In the genomic region with DNA sequence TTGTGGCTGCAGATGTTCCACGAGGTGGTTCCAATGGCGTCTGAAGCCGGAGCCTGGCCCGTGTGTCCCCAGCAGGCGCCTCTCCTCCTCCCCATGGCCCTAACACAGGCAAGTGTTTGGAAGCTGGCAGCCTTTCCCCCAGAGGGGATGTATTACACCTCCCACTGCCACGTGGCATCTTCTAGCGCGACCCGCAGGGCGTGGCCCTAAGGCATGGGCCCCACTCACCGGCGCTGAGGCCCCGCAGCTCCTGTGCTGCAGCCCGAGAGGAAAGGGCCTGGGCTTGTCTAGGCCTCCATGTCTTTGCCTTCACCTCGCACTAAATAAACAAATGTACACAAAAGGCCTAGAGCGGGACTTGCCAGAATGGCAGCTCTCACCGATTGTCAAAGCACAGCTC, we compare ENCODE assay signal across 26 cellular contexts. TPM values are rescaled to one million over a fixed set of nuclear protein-coding genes. Genes with fewer than 3 reads are reported as not detected.
A peak's percentile ranks its signal among the peaks of the same experiment; 100 is the strongest.
DNase-seq lines count a peak whose midpoint lies in the region; ATAC-seq and TF ChIP-seq lines count a peak whose summit lies in the region.
"Had no signal": no experiment of that assay in that cellular context is flagged by ENCODE, and none has a peak within 500 bp of the region (broad histone marks: within the 10 kb centered on the region; RNA-seq: fewer than 3 reads in every experiment).

No MANE protein-coding gene starts in this region.

- CTCF ChIA-PET in activated CD4-positive, alpha-beta memory T cell treated with anti-CD3 and anti-CD28 coated beads for 36 hours (lab: Charles Lee): interaction anchor here (1.3 kb wide), 1 partner anchor 8 kb away, joined by 4 read pairs; no protein-coding TSS in a partner anchor
- CTCF ChIA-PET in activated CD4-positive, alpha-beta memory T cell treated with anti-CD3 and anti-CD28 coated beads, Interleukin-2, amount 10 ng/mL, durations not matched to agents 7 days and 5 days (lab: Charles Lee): no interaction called here

- DNase-seq in activated CD4-positive, alpha-beta memory T cell treated with anti-CD3 and anti-CD28 coated beads for 36 hours: no peak
- no peak for DNase-seq in activated CD4-positive, alpha-beta memory T cell treated with anti-CD3 and anti-CD28 coated beads, Interleukin-2, amount 10 ng/mL, durations not matched to agents 7 days and 5 days
- peak; percentile 70 for DNase-seq in COLO668 (lab: John Stamatoyannopoulos, UW; ENCODE audit: unreplicated experiment)
- no peak for DNase-seq in activated T-helper 1 cell treated with anti-CD3 and anti-CD28 coated beads, Interleukin-12 subunit alpha, Interleukin-12 subunit beta, Interleukin-2, Interleukin-4 antibody, amounts not matched to agents 30 ng/mL and 10 ng/mL and 1 ng/mL, durations not matched to agents 14 hours and 24 hours and 36 hours (ENCODE audit: low spot score)
- DNase-seq in nephron progenitor cell: no peak
- DNase-seq in psoas muscle: no peak
- no peak for DNase-seq in spleen
- DNase-seq: activated CD4-positive, alpha-beta T cell treated with anti-CD3 and anti-CD28 coated beads, Interleukin-2, amount 10 ng/mL, durations not matched to agents 24 days and 14 days; CD4-positive, alpha-beta T cell; dermis blood vessel endothelial cell; DMS 273 treated with DMSO at 0.1 percent for 48 hours; KG1; mesenchymal stem cell; MG63; NCI-H2107; NCI-H510A; occipital lobe; OCI-M1; retina; small intestine; stimulated activated CD4-positive, alpha-beta T cell treated with anti-CD3 and anti-CD28 coated beads, Interleukin-1b, Interleukin-23, amount 100 ng/mL, for 48 hours; transverse colon had no signal

- ATAC-seq in psoas muscle: no peak
- ATAC-seq in GM18909 (IDR thresholded peaks at IDR 0.05; ENCODE audit: poor library complexity, unreplicated experiment): no peak
- ATAC-seq: left lung, SK-N-SH treated with all-trans-retinoic acid at 6 μM for 48 hours had no signal

- no peak overlapping the region for H3K4me3 Mint-ChIP-seq in activated CD4-positive, alpha-beta memory T cell treated with anti-CD3 and anti-CD28 coated beads for 36 hours
- no peak overlapping the region for H3K4me3 Mint-ChIP-seq in activated CD4-positive, alpha-beta memory T cell treated with anti-CD3 and anti-CD28 coated beads, Interleukin-2, amount 10 ng/mL, durations not matched to agents 7 days and 5 days
- H3K4me3 Mint-ChIP-seq in activated T-helper 1 cell treated with anti-CD3 and anti-CD28 coated beads, Interleukin-12 subunit alpha, Interleukin-12 subunit beta, Interleukin-2, Interleukin-4 antibody, amounts not matched to agents 30 ng/mL and 10 ng/mL and 1 ng/mL, durations not matched to agents 14 hours and 24 hours and 36 hours: no peak overlapping the region
- no peak overlapping the region for H3K4me3 Mint-ChIP-seq in nephron progenitor cell
- H3K4me3 Mint-ChIP-seq: activated CD4-positive, alpha-beta T cell treated with anti-CD3 and anti-CD28 coated beads, Interleukin-2, amount 10 ng/mL, durations not matched to agents 24 days and 14 days; CD4-positive, alpha-beta T cell; T-helper 2 cell treated with Interferon-gamma antibody and Interleukin-4, amounts not matched to agents 5 μg/mL and 100 μg/mL, for 36 hours had no signal

- no peaks in the 10 kb centered on the region for H3K27me3 Mint-ChIP-seq in activated CD4-positive, alpha-beta memory T cell treated with anti-CD3 and anti-CD28 coated beads for 36 hours
- H3K27me3 Mint-ChIP-seq in activated CD4-positive, alpha-beta memory T cell treated with anti-CD3 and anti-CD28 coated beads, Interleukin-2, amount 10 ng/mL, durations not matched to agents 7 days and 5 days: no peaks in the 10 kb centered on the region
- no peaks in the 10 kb centered on the region for H3K27me3 Mint-ChIP-seq in activated T-helper 1 cell treated with anti-CD3 and anti-CD28 coated beads, Interleukin-12 subunit alpha, Interleukin-12 subunit beta, Interleukin-2, Interleukin-4 antibody, amounts not matched to agents 30 ng/mL and 10 ng/mL and 1 ng/mL, durations not matched to agents 14 hours and 24 hours and 36 hours (ENCODE audit: insufficient read depth)
- H3K27me3 Mint-ChIP-seq in nephron progenitor cell (ENCODE audit: low read depth, poor library complexity): peaks cover 2% of the 10 kb centered on the region
- H3K27me3 Mint-ChIP-seq: activated CD4-positive, alpha-beta T cell treated with anti-CD3 and anti-CD28 coated beads, Interleukin-2, amount 10 ng/mL, durations not matched to agents 24 days and 14 days; CD4-positive, alpha-beta T cell had no signal

- H3K27ac Mint-ChIP-seq in activated CD4-positive, alpha-beta memory T cell treated with anti-CD3 and anti-CD28 coated beads for 36 hours: peak overlapping the region; percentile 8
- H3K27ac Mint-ChIP-seq in activated CD4-positive, alpha-beta memory T cell treated with anti-CD3 and anti-CD28 coated beads, Interleukin-2, amount 10 ng/mL, durations not matched to agents 7 days and 5 days: no peak overlapping the region
- H3K27ac Mint-ChIP-seq in activated T-helper 1 cell treated with anti-CD3 and anti-CD28 coated beads, Interleukin-12 subunit alpha, Interleukin-12 subunit beta, Interleukin-2, Interleukin-4 antibody, amounts not matched to agents 30 ng/mL and 10 ng/mL and 1 ng/mL, durations not matched to agents 14 hours and 24 hours and 36 hours: peak overlapping the region; percentile 12
- H3K27ac Mint-ChIP-seq in nephron progenitor cell: peak overlapping the region; percentile 66
- H3K27ac Mint-ChIP-seq: CD4-positive, alpha-beta T cell; T-helper 2 cell treated with Interferon-gamma antibody and Interleukin-4, amounts not matched to agents 5 μg/mL and 100 μg/mL, for 36 hours had no signal

- TF ChIP-seq POLR2A in spleen (IDR thresholded peaks at IDR 0.05): no peak

- H3K9me3 ChIP-seq in psoas muscle (no peaks in the 10 kb centered on the region), spleen (no peaks in the 10 kb centered on the region)
- H3K9me3 ChIP-seq: left lung, MG63, transverse colon had no signal

- H3K4me3 ChIP-seq in psoas muscle (no peak overlapping the region), spleen (no peak overlapping the region)
- H3K4me3 ChIP-seq: left lung, MG63, transverse colon had no signal

- TF ChIP-seq CTCF in nephron progenitor cell (IDR thresholded peaks at IDR 0.05): no peak
- TF ChIP-seq CTCF in psoas muscle (IDR thresholded peaks at IDR 0.05): no peak
- TF ChIP-seq CTCF in spleen (IDR thresholded peaks at IDR 0.05 in 8 of 11, conservative IDR thresholded peaks at IDR 0.05 in 3 of 11): no peak

- POLR2A ChIA-PET in activated CD4-positive, alpha-beta memory T cell treated with anti-CD3 and anti-CD28 coated beads for 36 hours (lab: Charles Lee): no interaction called here
- POLR2A ChIA-PET in activated CD4-positive, alpha-beta memory T cell treated with anti-CD3 and anti-CD28 coated beads, Interleukin-2, amount 10 ng/mL, durations not matched to agents 7 days and 5 days (lab: Charles Lee): no interaction called here

- WGBS in psoas muscle, 3 donors: 89 to 92% (median 90%) methylated on average over 17 of the region's 17 CpGs
- 93 to 99% (median 96%) methylated on average over 14 to 17 of the region's 17 CpGs for WGBS in spleen, 5 donors

- intact Hi-C loops in activated CD4-positive, alpha-beta memory T cell treated with anti-CD3 and anti-CD28 coated beads for 36 hours (cut with micrococcal nuclease): no loop called here
- intact Hi-C loops in activated T-helper 1 cell treated with anti-CD3 and anti-CD28 coated beads, Interleukin-12 subunit alpha, Interleukin-12 subunit beta, Interleukin-2, Interleukin-4 antibody, amounts not matched to agents 30 ng/mL and 10 ng/mL and 1 ng/mL, durations not matched to agents 14 hours and 24 hours and 36 hours (cut with micrococcal nuclease): no loop called here
- intact Hi-C loops in psoas muscle (cut with DNase I): no loop called here
- intact Hi-C loops in spleen (cut with DNase I; ENCODE audit: low total_unique reads): no loop called here

- H3K36me3 ChIP-seq in psoas muscle (ENCODE audit: insufficient read depth in 1 of 2, low read depth in 1 of 2) (peaks cover 9 to 63% of the 10 kb centered on the region in 2 donors), spleen (peaks cover 0 to 96% (median 68%) of the 10 kb centered on the region in 6 donors)

- no peaks in the 10 kb centered on the region for H3K4me1 Mint-ChIP-seq in activated CD4-positive, alpha-beta memory T cell treated with anti-CD3 and anti-CD28 coated beads for 36 hours (ENCODE audit: low read depth)
- no peaks in the 10 kb centered on the region for H3K4me1 Mint-ChIP-seq in activated CD4-positive, alpha-beta memory T cell treated with anti-CD3 and anti-CD28 coated beads, Interleukin-2, amount 10 ng/mL, durations not matched to agents 7 days and 5 days
- H3K4me1 Mint-ChIP-seq in activated T-helper 1 cell treated with anti-CD3 and anti-CD28 coated beads, Interleukin-12 subunit alpha, Interleukin-12 subunit beta, Interleukin-2, Interleukin-4 antibody, amounts not matched to agents 30 ng/mL and 10 ng/mL and 1 ng/mL, durations not matched to agents 14 hours and 24 hours and 36 hours (ENCODE audit: low read depth): no peaks in the 10 kb centered on the region
- H3K4me1 Mint-ChIP-seq in nephron progenitor cell: peaks cover 24% of the 10 kb centered on the region

- H3K27ac ChIP-seq in psoas muscle: no peak overlapping the region
- no peak overlapping the region for H3K27ac ChIP-seq in spleen
- H3K27ac ChIP-seq: left lung had no signal

- H3K27me3 ChIP-seq in psoas muscle (ENCODE audit: insufficient read depth in 3 of 3, low read length in 2 of 3) (no peaks in the 10 kb centered on the region), spleen (replicated peaks in 1 of 7) (no peaks in the 10 kb centered on the region)
- H3K27me3 ChIP-seq: left lung, MG63, transverse colon had no signal

- no peaks in the 10 kb centered on the region for H3K9me3 Mint-ChIP-seq in activated CD4-positive, alpha-beta memory T cell treated with anti-CD3 and anti-CD28 coated beads for 36 hours
- no peaks in the 10 kb centered on the region for H3K9me3 Mint-ChIP-seq in activated CD4-positive, alpha-beta memory T cell treated with anti-CD3 and anti-CD28 coated beads, Interleukin-2, amount 10 ng/mL, durations not matched to agents 7 days and 5 days
- no peaks in the 10 kb centered on the region for H3K9me3 Mint-ChIP-seq in activated T-helper 1 cell treated with anti-CD3 and anti-CD28 coated beads, Interleukin-12 subunit alpha, Interleukin-12 subunit beta, Interleukin-2, Interleukin-4 antibody, amounts not matched to agents 30 ng/mL and 10 ng/mL and 1 ng/mL, durations not matched to agents 14 hours and 24 hours and 36 hours
- H3K9me3 Mint-ChIP-seq in nephron progenitor cell: no peaks in the 10 kb centered on the region
- H3K9me3 Mint-ChIP-seq: activated CD4-positive, alpha-beta T cell treated with anti-CD3 and anti-CD28 coated beads, Interleukin-2, amount 10 ng/mL, durations not matched to agents 24 days and 14 days; CD4-positive, alpha-beta T cell; T-helper 2 cell treated with Interferon-gamma antibody and Interleukin-4, amounts not matched to agents 5 μg/mL and 100 μg/mL, for 36 hours had no signal

- peaks cover 19% of the 10 kb centered on the region for H3K36me3 Mint-ChIP-seq in activated CD4-positive, alpha-beta memory T cell treated with anti-CD3 and anti-CD28 coated beads for 36 hours
- peaks cover 50% of the 10 kb centered on the region for H3K36me3 Mint-ChIP-seq in activated CD4-positive, alpha-beta memory T cell treated with anti-CD3 and anti-CD28 coated beads, Interleukin-2, amount 10 ng/mL, durations not matched to agents 7 days and 5 days (ENCODE audit: low read depth)
- peaks cover 16% of the 10 kb centered on the region for H3K36me3 Mint-ChIP-seq in activated T-helper 1 cell treated with anti-CD3 and anti-CD28 coated beads, Interleukin-12 subunit alpha, Interleukin-12 subunit beta, Interleukin-2, Interleukin-4 antibody, amounts not matched to agents 30 ng/mL and 10 ng/mL and 1 ng/mL, durations not matched to agents 14 hours and 24 hours and 36 hours (ENCODE audit: low read depth)
- H3K36me3 Mint-ChIP-seq in nephron progenitor cell (ENCODE audit: low read depth): peaks cover 18% of the 10 kb centered on the region

- H3K4me1 ChIP-seq in psoas muscle (no peaks in the 10 kb centered on the region), spleen (peaks cover 0 to 63% (median 20%) of the 10 kb centered on the region in 6 donors)

RNA-seq across cellular contexts. Expression of a gene that starts 37.9 kb away (rescaled TPM):
- 1 to 10 TPM; 6.8 to 7.9 TPM for total RNA-seq in activated CD4-positive, alpha-beta memory T cell treated with anti-CD3 and anti-CD28 coated beads for 36 hours
- total RNA-seq in activated CD4-positive, alpha-beta memory T cell treated with anti-CD3 and anti-CD28 coated beads, Interleukin-2, amount 10 ng/mL, durations not matched to agents 7 days and 5 days: 1 to 10 TPM; 6.7 to 6.8 TPM
- total RNA-seq in activated T-helper 1 cell treated with anti-CD3 and anti-CD28 coated beads, Interleukin-12 subunit alpha, Interleukin-12 subunit beta, Interleukin-2, Interleukin-4 antibody, amounts not matched to agents 30 ng/mL and 10 ng/mL and 1 ng/mL, durations not matched to agents 14 hours and 24 hours and 36 hours: 9.9 and 12.0 TPM in 2 replicates
- 10 to 100 TPM in 2 of 4 donors, 1 to 10 TPM in 2; 8.0 to 18.0 (median 10.1) TPM for total RNA-seq in psoas muscle
- polyA plus RNA-seq in psoas muscle: 10 to 100 TPM; 18.6 to 25.8 (median 24.4) TPM
- 10 to 100 TPM; 10.8 to 17.6 (median 12.7) TPM for total RNA-seq in spleen
- 10 to 100 TPM in 2 of 3 donors, 1 to 10 TPM in 1; 9.6 to 20.9 (median 17.3) TPM for polyA plus RNA-seq in spleen

RNA-seq across cellular contexts. Expression of a gene that starts 38.1 kb away (rescaled TPM):
- 10 to 100 TPM; 45.5 to 49.4 TPM for total RNA-seq in activated CD4-positive, alpha-beta memory T cell treated with anti-CD3 and anti-CD28 coated beads for 36 hours
- total RNA-seq in activated CD4-positive, alpha-beta memory T cell treated with anti-CD3 and anti-CD28 coated beads, Interleukin-2, amount 10 ng/mL, durations not matched to agents 7 days and 5 days: 10 to 100 TPM; 43.0 to 43.9 TPM
- 30.0 and 31.1 TPM in 2 replicates for total RNA-seq in activated T-helper 1 cell treated with anti-CD3 and anti-CD28 coated beads, Interleukin-12 subunit alpha, Interleukin-12 subunit beta, Interleukin-2, Interleukin-4 antibody, amounts not matched to agents 30 ng/mL and 10 ng/mL and 1 ng/mL, durations not matched to agents 14 hours and 24 hours and 36 hours
- total RNA-seq in psoas muscle (10 to 100 TPM; 30.3 to 52.2 (median 36.3) TPM), spleen (10 to 100 TPM; 31.4 to 68.4 (median 34.6) TPM)
- polyA plus RNA-seq in psoas muscle (10 to 100 TPM; 24.6 to 29.0 (median 28.1) TPM), spleen (10 to 100 TPM; 14.6 to 35.5 (median 28.6) TPM)
